1 cellular context compared by ENCODE assay signal in genomic region chr18:8952174-8952573, GRCh38.
TF ChIP-seq lines count a peak whose summit lies in the region.

No MANE protein-coding gene starts in this region.

TF ChIP-seq in IMR-90, 13 proteins besides CTCF, POLR2A, EP300 and RAD21:
- TF ChIP-seq FOS (IDR thresholded peaks at IDR 0.05; ENCODE audit: low read depth, low read length) (no peak), BHLHE40 (IDR thresholded peaks at IDR 0.05; ENCODE audit: low read depth, low read length) (no peak)
